ENCODE assay signal across 25 cellular contexts in genomic region chr12:32266756-32267155, GRCh38.
DNase-seq lines count a peak whose midpoint lies in the region; ATAC-seq, FAIRE-seq and TF ChIP-seq lines count a peak whose summit lies in the region.
"Had no signal": no experiment of that assay in that cellular context is flagged by ENCODE, and none has a peak within 500 bp of the region (broad histone marks: within the 10 kb centered on the region; RNA-seq: fewer than 3 reads in every experiment).

No MANE protein-coding gene starts in this region.

- H2AFZ ChIP-seq in Karpas-422 (ENCODE audit: low read length) (no peak overlapping the region), K562 (ENCODE audit: low read depth, low read length) (no peak overlapping the region), H9 (ENCODE audit: low read length) (no peak overlapping the region)

- no peak overlapping the region for H3T11ph ChIP-seq in H9 (ENCODE audit: low read length)

- no peak overlapping the region for H2BK20ac ChIP-seq in H9 (ENCODE audit: low read depth, low read length, poor library complexity, severe bottlenecking)

- H3K9me3 Mint-ChIP-seq in naive B cell (peaks cover 0 to 10% (median 0%) of the 10 kb centered on the region in 7 donors), H9 (no peaks in the 10 kb centered on the region)
- no peaks in the 10 kb centered on the region for H3K9me3 Mint-ChIP-seq in activated T-helper 2 cell treated with anti-CD3 and anti-CD28 coated beads, Interferon-gamma antibody, Interleukin-2, Interleukin-4, amounts not matched to agents 10 μg/mL and 5 μg/mL and 100 μg/mL, durations not matched to agents 14 hours and 24 hours and 36 hours

- no peak for FAIRE-seq in K562 (lab: Jason Lieb, UNC)
- FAIRE-seq: HTR-8/SVneo had no signal

- no peak for TF ChIP-seq EP300 in K562 (IDR thresholded peaks at IDR 0.05; ENCODE audit: low read length)

- no peak overlapping the region for H4K8ac ChIP-seq in H9 (replicated peaks; ENCODE audit: insufficient read length, low read depth, low read length)

- H3K79me2 ChIP-seq in Karpas-422 (ENCODE audit: low read length) (peaks cover 62% of the 10 kb centered on the region), K562 (ENCODE audit: control insufficient read depth, insufficient read depth, low read length) (no peaks in the 10 kb centered on the region), H9 (ENCODE audit: insufficient read depth, low read length) (no peaks in the 10 kb centered on the region)

- BruUV-seq in K562 (replicated peaks; lab: Mats Ljungman, UMichigan): no TSS peak

- CTCF ChIA-PET in K562 (lab: Yijun Ruan, JAX; ENCODE audit: low intra/inter-chr PET ratio): no interaction called here

- H3K36me3 Mint-ChIP-seq in naive B cell (peaks cover 0 to 11% of the 10 kb centered on the region in 2 donors), H9 (ENCODE audit: insufficient read depth in 1 of 3, low read depth in 3 of 3) (peaks cover 0 to 6% (median 0%) of the 10 kb centered on the region in 3 experiments; a peak in 3 of 7 replicates)
- no peaks in the 10 kb centered on the region for H3K36me3 Mint-ChIP-seq in activated T-helper 2 cell treated with anti-CD3 and anti-CD28 coated beads, Interferon-gamma antibody, Interleukin-2, Interleukin-4, amounts not matched to agents 10 μg/mL and 5 μg/mL and 100 μg/mL, durations not matched to agents 14 hours and 24 hours and 36 hours (ENCODE audit: low read depth)
- H3K36me3 Mint-ChIP-seq: CD4-positive, CD25-positive, alpha-beta regulatory T cell had no signal

- H3K23ac ChIP-seq in H9 (ENCODE audit: insufficient read length, low read depth, low read length): no peak overlapping the region

- TF ChIP-seq CTCF in K562 (IDR thresholded peaks at IDR 0.05 in 2 of 3, conservative IDR thresholded peaks at IDR 0.05 in 1 of 3; ENCODE audit: insufficient read depth in 2 of 3, low read depth in 1 of 3, low read length in 3 of 3): no peak
- no peak for TF ChIP-seq CTCF in H9 (conservative IDR thresholded peaks at IDR 0.05)

- peak overlapping the region; percentile 13 to 99 (median 76) for H3K27ac Mint-ChIP-seq in naive B cell
- H3K27ac Mint-ChIP-seq in activated T-helper 2 cell treated with anti-CD3 and anti-CD28 coated beads, Interferon-gamma antibody, Interleukin-2, Interleukin-4, amounts not matched to agents 10 μg/mL and 5 μg/mL and 100 μg/mL, durations not matched to agents 14 hours and 24 hours and 36 hours: no peak overlapping the region
- peak overlapping the region in 1 of 3 experiments; percentile 16; a peak in 3 of 7 replicates for H3K27ac Mint-ChIP-seq in H9
- H3K27ac Mint-ChIP-seq: CD4-positive, CD25-positive, alpha-beta regulatory T cell had no signal

- no peaks in the 10 kb centered on the region for H3K9me1 ChIP-seq in K562 (ENCODE audit: control insufficient read depth, insufficient read depth, low read length)

- peak overlapping the region in 7 of 8 donors; percentile 9 to 68 (median 35) for H3K4me3 Mint-ChIP-seq in naive B cell
- no peak overlapping the region for H3K4me3 Mint-ChIP-seq in activated T-helper 2 cell treated with anti-CD3 and anti-CD28 coated beads, Interferon-gamma antibody, Interleukin-2, Interleukin-4, amounts not matched to agents 10 μg/mL and 5 μg/mL and 100 μg/mL, durations not matched to agents 14 hours and 24 hours and 36 hours (ENCODE audit: low read depth)
- no peak overlapping the region for H3K4me3 Mint-ChIP-seq in H9
- H3K4me3 Mint-ChIP-seq: CD4-positive, CD25-positive, alpha-beta regulatory T cell had no signal

- H3K27me3 ChIP-seq in Karpas-422 (ENCODE audit: low read length): no peaks in the 10 kb centered on the region
- no peaks in the 10 kb centered on the region for H3K27me3 ChIP-seq in K562 (ENCODE audit: control insufficient read depth in 2 of 2, insufficient read depth in 2 of 2, low read length in 2 of 2)
- no peaks in the 10 kb centered on the region for H3K27me3 ChIP-seq in H9 (ENCODE audit: insufficient read depth, low read length)
- H3K27me3 ChIP-seq: MG63 had no signal

- POLR2A ChIA-PET in K562 (lab: Yijun Ruan, JAX): no interaction called here

- no peak overlapping the region for H3K4me3 ChIP-seq in Karpas-422 (ENCODE audit: low read length)
- no peak overlapping the region for H3K4me3 ChIP-seq in K562
- H3K4me3 ChIP-seq: MG63 had no signal

- H4K20me1 ChIP-seq in Karpas-422 (ENCODE audit: insufficient read depth, low read depth, low read length) (no peaks in the 10 kb centered on the region), K562 (replicated peaks; ENCODE audit: control insufficient read depth, insufficient read depth, low read length) (no peaks in the 10 kb centered on the region), H9 (ENCODE audit: control insufficient read depth, insufficient read depth, insufficient read length) (no peaks in the 10 kb centered on the region)

- DNase-seq in Karpas-422 (no peak), K562 (ENCODE audit: extremely low read depth in 1 of 4, low spot score in 3 of 4) (no peak), naive B cell (no peak), H9 (no peak)
- no peak for DNase-seq in activated T-helper 2 cell treated with anti-CD3 and anti-CD28 coated beads, Interferon-gamma antibody, Interleukin-2, Interleukin-4, amounts not matched to agents 10 μg/mL and 5 μg/mL and 100 μg/mL, durations not matched to agents 14 hours and 24 hours and 36 hours (ENCODE audit: low spot score)
- no peak for DNase-seq in effector CD8-positive, alpha-beta T cell (lab: John Stamatoyannopoulos, UW)
- DNase-seq in activated CD4-positive, alpha-beta T cell treated with anti-CD3 and anti-CD28 coated beads, Interleukin-2, amount 50 U/mL, for 4 hours: no peak
- DNase-seq: AML-193; CD4-positive, CD25-positive, alpha-beta regulatory T cell; COR-L47; GDM1; H7; IMR-90; Kasumi-1; MG63; NCI-H1092 treated with DMSO at 0.1 percent for 48 hours; NCI-H146; NCI-H2029 treated with DMSO at 0.1 percent for 48 hours; NCI-H2171; NCI-H446; NCI-H69; SHP77 had no signal

- H3K56ac ChIP-seq in H9 (ENCODE audit: insufficient read length, low read depth, low read length): no peak overlapping the region

- no peak overlapping the region for H3K4ac ChIP-seq in H9 (ENCODE audit: low read depth, low read length)

- H3K79me1 ChIP-seq in H9 (ENCODE audit: insufficient read depth, low read depth, low read length, poor library complexity, severe bottlenecking): peaks cover 7% of the 10 kb centered on the region

- 0 out of 3 replicates have a peak, but pooled peaks have one; percentile 33 for ATAC-seq in K562
- no peak for ATAC-seq in naive B cell (ENCODE audit: low read depth in 2 of 2)
- ATAC-seq: SK-N-SH treated with all-trans-retinoic acid at 6 μM for 48 hours had no signal

- H2BK15ac ChIP-seq in H9 (ENCODE audit: low read depth, low read length): no peak overlapping the region

- no peak overlapping the region for H2AK5ac ChIP-seq in H9 (ENCODE audit: insufficient read length, low read length)

- no peak for TF ChIP-seq RAD21 in K562 (CRISPR knock-in tag; conservative IDR thresholded peaks at IDR 0.05 in 1 of 2, IDR thresholded peaks at IDR 0.05 in 1 of 2)

- H3K4me1 ChIP-seq in Karpas-422 (ENCODE audit: low read length): peaks cover 94% of the 10 kb centered on the region
- H3K4me1 ChIP-seq in K562 (replicated peaks in 1 of 2; ENCODE audit: control insufficient read depth in 2 of 2, insufficient read depth in 2 of 2, low read length in 2 of 2): no peaks in the 10 kb centered on the region
- peaks cover 7% of the 10 kb centered on the region for H3K4me1 ChIP-seq in H9 (ENCODE audit: insufficient read depth, low read length)

- H2BK120ac ChIP-seq in H9 (ENCODE audit: low read depth, low read length, poor library complexity, severe bottlenecking): no peak overlapping the region

- H2BK5ac ChIP-seq in H9 (ENCODE audit: insufficient read length, low read length): no peak overlapping the region

- H3K14ac ChIP-seq in H9 (ENCODE audit: insufficient read depth, low read length): no peak overlapping the region

- H4K5ac ChIP-seq in H9 (ENCODE audit: insufficient read length, low read depth, low read length): no peak overlapping the region

- peak overlapping the region; percentile 100 for H3K27ac ChIP-seq in Karpas-422 (ENCODE audit: low read length)
- H3K27ac ChIP-seq in K562 (ENCODE audit: extremely low read depth, low read depth, low read length): no peak overlapping the region
- H3K27ac ChIP-seq in H9 (ENCODE audit: insufficient read length, low read depth, low read length): no peak overlapping the region
- H3K27ac ChIP-seq: HL-60 had no signal

- no peak overlapping the region for H2BK12ac ChIP-seq in H9 (ENCODE audit: insufficient read length, low read depth, low read length)

- H3K9ac ChIP-seq in Karpas-422 (ENCODE audit: low read length) (no peak overlapping the region; the same call in 1 of the 2 replicates), K562 (ENCODE audit: insufficient read depth in 1 of 2, low read depth in 2 of 2, low read length in 2 of 2) (no peak overlapping the region), H9 (ENCODE audit: extremely low read depth, insufficient read length, low read length) (no peak overlapping the region)

- peaks cover 38 to 55% (median 39%) of the 10 kb centered on the region in 3 donors for H3K4me1 Mint-ChIP-seq in naive B cell
- H3K4me1 Mint-ChIP-seq in activated T-helper 2 cell treated with anti-CD3 and anti-CD28 coated beads, Interferon-gamma antibody, Interleukin-2, Interleukin-4, amounts not matched to agents 10 μg/mL and 5 μg/mL and 100 μg/mL, durations not matched to agents 14 hours and 24 hours and 36 hours (ENCODE audit: low read depth): no peaks in the 10 kb centered on the region
- H3K4me1 Mint-ChIP-seq in H9: peaks cover 15% of the 10 kb centered on the region in 2 experiments

- 66% methylated on average over 5 of the region's 5 CpGs for WGBS in K562 (ENCODE audit: insufficient coverage, low coverage, missing lambda C conversion rate)
- no CpG with 5 or more reads among the region's 5 CpGs for WGBS in H9 (ENCODE audit: extremely low coverage, insufficient read length, low lambda C conversion rate)

- no peaks in the 10 kb centered on the region for H3K9me2 ChIP-seq in Karpas-422 (replicated peaks; ENCODE audit: insufficient read depth, low read length)

- intact Hi-C loops in K562 (cut with micrococcal nuclease): no loop called here
- intact Hi-C loops in activated T-helper 2 cell treated with anti-CD3 and anti-CD28 coated beads, Interferon-gamma antibody, Interleukin-2, Interleukin-4, amounts not matched to agents 10 μg/mL and 5 μg/mL and 100 μg/mL, durations not matched to agents 14 hours and 24 hours and 36 hours (cut with micrococcal nuclease): no loop called here

- no peaks in the 10 kb centered on the region for H3K9me3 ChIP-seq in Karpas-422 (ENCODE audit: low read length)
- no peaks in the 10 kb centered on the region for H3K9me3 ChIP-seq in K562 (replicated peaks; ENCODE audit: control insufficient read depth, insufficient read depth, low read depth, low read length)
- no peaks in the 10 kb centered on the region for H3K9me3 ChIP-seq in H9 (ENCODE audit: control insufficient read depth, low read depth, low read length)
- H3K9me3 ChIP-seq: MG63 had no signal

- H3K18ac ChIP-seq in H9 (ENCODE audit: insufficient read length, low read depth, low read length): no peak overlapping the region

- H3K36me3 ChIP-seq in Karpas-422 (ENCODE audit: insufficient read depth, low read length) (no peaks in the 10 kb centered on the region), K562 (ENCODE audit: control insufficient read depth, insufficient read depth, low read length) (no peaks in the 10 kb centered on the region)
- H3K36me3 ChIP-seq: MG63 had no signal

- H3K4me2 ChIP-seq in Karpas-422 (ENCODE audit: low read depth, low read length, poor library complexity, severe bottlenecking): peak overlapping the region; percentile 74
- no peak overlapping the region for H3K4me2 ChIP-seq in K562 (ENCODE audit: insufficient read depth, low read length)
- no peak overlapping the region for H3K4me2 ChIP-seq in H9 (ENCODE audit: insufficient read depth, insufficient read length, low read length)

- H3K27me3 Mint-ChIP-seq in naive B cell (no peaks in the 10 kb centered on the region), H9 (ENCODE audit: low read depth) (no peaks in the 10 kb centered on the region)
- H3K27me3 Mint-ChIP-seq in activated T-helper 2 cell treated with anti-CD3 and anti-CD28 coated beads, Interferon-gamma antibody, Interleukin-2, Interleukin-4, amounts not matched to agents 10 μg/mL and 5 μg/mL and 100 μg/mL, durations not matched to agents 14 hours and 24 hours and 36 hours (ENCODE audit: low read depth): no peaks in the 10 kb centered on the region
- H3K27me3 Mint-ChIP-seq: CD4-positive, CD25-positive, alpha-beta regulatory T cell had no signal

- in situ Hi-C loops in K562 (cut with MboI): no loop called here

- TF ChIP-seq POLR2A in K562 (conservative IDR thresholded peaks at IDR 0.05): no peak

- H4K91ac ChIP-seq in H9 (ENCODE audit: insufficient read length, low read depth, low read length): no peak overlapping the region

- no peaks in the 10 kb centered on the region for H3K23me2 ChIP-seq in H9 (ENCODE audit: insufficient read length, low read depth, low read length, poor library complexity, severe bottlenecking)

Comparison
In these comparisons a context has a peak if more than half of its experiments do, and no peak if none do; other contexts are left out.
1. H3K4me3 Mint-ChIP-seq: peak in naive B cell (7 of 8); none in activated T-helper 2 cell treated with anti-CD3 and anti-CD28 coated beads, Interferon-gamma antibody, Interleukin-2, Interleukin-4, amounts not matched to agents 10 μg/mL and 5 μg/mL and 100 μg/mL, durations not matched to agents 14 hours and 24 hours and 36 hours (single experiment) and H9 (0 of 2).